Comparison of ENCODE assay signal across 22 cellular contexts in genomic region chr6:15220062-15220461, GRCh38. TPM values are rescaled to one million over a fixed set of nuclear protein-coding genes. Genes with fewer than 3 reads are reported as not detected.
DNase-seq lines count a peak whose midpoint lies in the region; ATAC-seq, FAIRE-seq and TF ChIP-seq lines count a peak whose summit lies in the region.
"Had no signal": no experiment of that assay in that cellular context is flagged by ENCODE, and none has a peak within 500 bp of the region (broad histone marks: within the 10 kb centered on the region; RNA-seq: fewer than 3 reads in every experiment).

No MANE protein-coding gene starts in this region.

- H3K79me1 ChIP-seq in H1 (ENCODE audit: low read depth, low read length), result no peaks in the 10 kb centered on the region; the same call in 1 of the 2 replicates

- H2BK5ac ChIP-seq in H1 (ENCODE audit: low read depth, low read length), result no peak overlapping the region

- H3K36me3 ChIP-seq in BLaER1 (no peaks in the 10 kb centered on the region), H1 (ENCODE audit: control insufficient read depth in 2 of 4, insufficient read depth in 4 of 4, low read length in 3 of 4) (no peaks in the 10 kb centered on the region), SJCRH30 (no peaks in the 10 kb centered on the region)

- WGBS in H1 (ENCODE audit: extremely low coverage in 1 of 2, insufficient coverage in 1 of 2, insufficient read length in 1 of 2, insufficient replicate concordance in 2 of 2, low coverage in 1 of 2, low lambda C conversion rate in 2 of 2, missing lambda C conversion rate in 1 of 2), 2 experiments, result 100% methylated on average over 1 of the region's 2 CpGs; no CpG with 5 or more reads in 1 of the 2 experiments

- FAIRE-seq in H1 (lab: Jason Lieb, UNC) (no peak), GM12892 (lab: Jason Lieb, UNC) (no peak)
- FAIRE-seq: A549, G401.6, GM19239 had no signal

- CTCF ChIA-PET in H1 (lab: Charles Lee; ENCODE audit: partially characterized antibody), result interaction anchor here (0.6 to 1.1 kb wide), 2 partner anchors 11 kb away, joined by 3 read pairs; no protein-coding TSS in a partner anchor

- no peak overlapping the region for H3K23ac ChIP-seq in H1 (ENCODE audit: insufficient read length)

- H2BK20ac ChIP-seq in H1 (ENCODE audit: low read length), result no peak overlapping the region

- H2AFZ ChIP-seq in H1 (ENCODE audit: low read length), result no peak overlapping the region

- no peak for TF ChIP-seq RAD21 in H1 (IDR thresholded peaks at IDR 0.05 in 1 of 2, conservative IDR thresholded peaks at IDR 0.05 in 1 of 2; ENCODE audit: low read depth in 2 of 2, low read length in 2 of 2)

- H3K27me3 ChIP-seq in BLaER1 (no peaks in the 10 kb centered on the region), HL-60 (ENCODE audit: insufficient read depth, poor library complexity, severe bottlenecking) (no peaks in the 10 kb centered on the region), H1 (replicated peaks in 1 of 4; ENCODE audit: control insufficient read depth in 3 of 4, extremely low read depth in 1 of 4, insufficient read depth in 3 of 4, low read length in 3 of 4) (no peaks in the 10 kb centered on the region), SJCRH30 (no peaks in the 10 kb centered on the region)

- peaks cover 43% of the 10 kb centered on the region for H3K4me1 ChIP-seq in BLaER1
- H3K4me1 ChIP-seq in H1 (replicated peaks in 1 of 4; ENCODE audit: control insufficient read depth in 3 of 4, insufficient read depth in 4 of 4, low read length in 3 of 4), result peaks cover 2 to 7% (median 4%) of the 10 kb centered on the region in 4 experiments; a peak in 5 of 7 replicates
- no peaks in the 10 kb centered on the region for H3K4me1 ChIP-seq in SJCRH30

- DNase-seq in HL-60 (ENCODE audit: low read depth in 1 of 2, low spot score in 1 of 2), result no peak
- no peak for DNase-seq in H1 (ENCODE audit: low read depth in 1 of 2, low spot score in 2 of 2)
- peak; percentile 12 for DNase-seq in posterior vena cava (ENCODE audit: low spot score)
- DNase-seq in SJCRH30, result no peak
- no peak for DNase-seq in GM12892 (ENCODE audit: insufficient read length)
- DNase-seq: AML-193; CD8-positive, alpha-beta memory T cell; COR-L47; DMS 273 treated with DMSO at 0.1 percent for 48 hours; DMS53; DND-41; EL; H7 had no signal

- no peak overlapping the region for H3K56ac ChIP-seq in H1 (replicated peaks; ENCODE audit: insufficient read length, low read depth, low read length)

- no peak for TF ChIP-seq EP300 in H1 (IDR thresholded peaks at IDR 0.05; ENCODE audit: borderline replicate concordance in 1 of 2, low read depth in 2 of 2, low read length in 2 of 2)

- H4K20me1 ChIP-seq in BLaER1, result no peaks in the 10 kb centered on the region
- H4K20me1 ChIP-seq in H1 (replicated peaks in 1 of 2; ENCODE audit: control insufficient read depth in 1 of 2, insufficient read depth in 2 of 2, low read length in 2 of 2), result no peaks in the 10 kb centered on the region

- H3K79me2 ChIP-seq in H1 (ENCODE audit: control insufficient read depth in 1 of 2, insufficient read depth in 2 of 2, low read length in 2 of 2), result no peaks in the 10 kb centered on the region

- no peak for ATAC-seq in GM18870 (IDR thresholded peaks at IDR 0.05; ENCODE audit: unreplicated experiment)
- ATAC-seq: A549, GM23338, HCT116 had no signal

- no peak overlapping the region for H4K5ac ChIP-seq in H1 (ENCODE audit: insufficient read length, low read depth, low read length)

- TF ChIP-seq CTCF in HL-60 (IDR thresholded peaks at IDR 0.05; ENCODE audit: insufficient read depth, low read length), result no peak
- TF ChIP-seq CTCF in H1 (IDR thresholded peaks at IDR 0.05; ENCODE audit: control extremely low read depth in 1 of 3, insufficient read depth in 1 of 3, low read depth in 1 of 3, low read length in 3 of 3), result no peak

- H3K4me3 ChIP-seq in BLaER1, result no peak overlapping the region
- no peak overlapping the region for H3K4me3 ChIP-seq in HL-60 (replicated peaks; ENCODE audit: insufficient read depth, low read length)
- H3K4me3 ChIP-seq in H1 (ENCODE audit: extremely low read depth in 1 of 4, insufficient read depth in 2 of 4, low read depth in 3 of 4, low read length in 4 of 4), result no peak overlapping the region
- H3K4me3 ChIP-seq in SJCRH30, result no peak overlapping the region
- H3K4me3 ChIP-seq: A549, GM23338 had no signal

- 0 out of 2 replicates have a peak overlapping the region, but pooled peaks have one; percentile 59 for H2AK5ac ChIP-seq in H1 (ENCODE audit: low read depth, low read length)

- H4K91ac ChIP-seq in H1 (replicated peaks; ENCODE audit: insufficient read length, low read length), result no peak overlapping the region

- H3K9me3 ChIP-seq in BLaER1, result peaks cover 16% of the 10 kb centered on the region
- no peaks in the 10 kb centered on the region for H3K9me3 ChIP-seq in H1 (ENCODE audit: insufficient read depth in 2 of 2, low read depth in 1 of 2, low read length in 1 of 2)
- H3K9me3 ChIP-seq in SJCRH30 (replicated peaks), result no peaks in the 10 kb centered on the region
- H3K9me3 ChIP-seq: A549 had no signal

- POLR2A ChIA-PET in H1 (lab: Charles Lee; ENCODE audit: partially characterized antibody), result interaction anchor here (2.8 kb wide), 1 partner anchor 9 kb away, joined by 9 read pairs; no protein-coding TSS in a partner anchor

- no peak overlapping the region for H2BK15ac ChIP-seq in H1 (ENCODE audit: low read length)

- H2BK12ac ChIP-seq in H1 (ENCODE audit: low read depth, low read length), result no peak overlapping the region

- H3K4me2 ChIP-seq in BLaER1, result peak overlapping the region; percentile 24; the same call in 1 of the 2 replicates
- no peak overlapping the region for H3K4me2 ChIP-seq in H1 (ENCODE audit: insufficient read depth in 1 of 2, low read depth in 2 of 2, low read length in 2 of 2)
- H3K4me2 ChIP-seq: A549, GM23338, KMS-11 had no signal

- H4K8ac ChIP-seq in H1 (ENCODE audit: extremely low read depth, insufficient read depth, low read length), result no peak overlapping the region

- no peak overlapping the region for H2BK120ac ChIP-seq in H1 (replicated peaks; ENCODE audit: low read depth, low read length)

- intact Hi-C loops in posterior vena cava (cut with DNase I), result no loop called here

- H3K9ac ChIP-seq in BLaER1 (no peak overlapping the region), H1 (replicated peaks in 1 of 4; ENCODE audit: extremely low read depth in 1 of 4, low read depth in 3 of 4, low read length in 3 of 4) (no peak overlapping the region)
- H3K9ac ChIP-seq: KMS-11 had no signal

- H3K23me2 ChIP-seq in H1 (ENCODE audit: low read depth, low read length), result no peaks in the 10 kb centered on the region

- H3K18ac ChIP-seq in H1 (ENCODE audit: extremely low read depth, low read length), result no peak overlapping the region

- no peak for TF ChIP-seq POLR2A in H1 (IDR thresholded peaks at IDR 0.05; ENCODE audit: control extremely low read depth in 1 of 2, low read depth in 2 of 2, low read length in 2 of 2)
- no peak for TF ChIP-seq POLR2A in GM12892 (IDR thresholded peaks at IDR 0.05; ENCODE audit: low read depth, low read length)

- H3K4ac ChIP-seq in H1 (replicated peaks; ENCODE audit: insufficient read length, low read depth, low read length), result no peak overlapping the region

- no peak overlapping the region for H3K27ac ChIP-seq in BLaER1
- 0 out of 2 replicates have a peak overlapping the region, but pooled peaks have one; percentile 17 for H3K27ac ChIP-seq in HL-60 (replicated peaks)
- no peak overlapping the region for H3K27ac ChIP-seq in H1 (ENCODE audit: low read depth, low read length)
- no peak overlapping the region for H3K27ac ChIP-seq in SJCRH30
- H3K27ac ChIP-seq: 22Rv1, A549, KMS-11 had no signal

- no peak overlapping the region for H3K14ac ChIP-seq in H1 (ENCODE audit: insufficient read length)

TF ChIP-seq in H1, 55 proteins besides CTCF, POLR2A, EP300 and RAD21 (continues in another document):
- TF ChIP-seq E2F6 (IDR thresholded peaks at IDR 0.05) (no peak), POLR2AphosphoS5 (IDR thresholded peaks at IDR 0.05; ENCODE audit: low read depth, low read length) (no peak), RNF2 (IDR thresholded peaks at IDR 0.05; ENCODE audit: borderline replicate concordance, low read depth, low read length, missing control alignments, poor library complexity, severe bottlenecking) (no peak), ATF2 (IDR thresholded peaks at IDR 0.05; ENCODE audit: low read length) (no peak), HDAC6 (IDR thresholded peaks at IDR 0.05; ENCODE audit: low read depth, low read length) (no peak), GABPA (IDR thresholded peaks at IDR 0.05; ENCODE audit: borderline replicate concordance, insufficient read depth, low read length) (no peak), CHD2 (IDR thresholded peaks at IDR 0.05; ENCODE audit: low read length) (no peak), SP4 (IDR thresholded peaks at IDR 0.05; ENCODE audit: low read length) (no peak), EZH2 (IDR thresholded peaks at IDR 0.05; ENCODE audit: low read depth, low read length, severe bottlenecking) (no peak)

RNA-seq across cellular contexts. Expression of gene JARID2, which starts 25.8 kb away (rescaled TPM):
- total RNA-seq in H1 (2021; fragmentation: NEBNext Ultra II Directional; extraction: Animal tissue kit (Norgen Biotek cat#: 25700)), result 237 and 239 TPM in 2 replicates
- polyA plus RNA-seq in H1 (2011; rRNA removed), result 60.1 and 75.5 TPM in 2 replicates
- 100 TPM for polyA plus RNA-seq in H1 (2011; cell fraction: cytosol; rRNA removed)
- 111 TPM for polyA plus RNA-seq in H1 (2011; cell fraction: nucleus; rRNA removed)
- 103 to 131 TPM (median 115 TPM) in 4 replicates for polyA plus RNA-seq in H1 (2012, experiment 1 of 2)
- polyA plus RNA-seq in H1 (2012, experiment 2 of 2), result 14.2 TPM
- 237 TPM for polyA plus RNA-seq in H1 (2013, experiment 1 of 2)
- 255 TPM for polyA plus RNA-seq in H1 (2013, experiment 2 of 2)
- 153 and 170 TPM in 2 replicates for polyA minus RNA-seq in H1 (2011; rRNA and poly(A)+ RNA removed)
- 113 TPM for polyA minus RNA-seq in H1 (2011; cell fraction: cytosol; rRNA and poly(A)+ RNA removed)
- 104 TPM for polyA minus RNA-seq in H1 (2011; cell fraction: nucleus; rRNA and poly(A)+ RNA removed)
- total RNA-seq in posterior vena cava, result 1 to 10 TPM; 8.3 to 9.5 TPM
- total RNA-seq in SJCRH30 (2014; rRNA removed; shearing (Covaris generic)), result 17.2 and 18.5 TPM in 2 replicates
- polyA plus RNA-seq in GM12892 (2012; ENCODE audit: missing spikeins), result 6.8 TPM

Comparison
In these comparisons a context has a peak if more than half of its experiments do, and no peak if none do; other contexts are left out.
1. RNA of gene JARID2, which starts 25.8 kb away (total RNA-seq): 237 to 239 TPM in H1; 17.2 to 18.5 TPM in SJCRH30 and 8.3 to 9.5 TPM in posterior vena cava; every median in the first group is over 10 times any median in the second.